ENCODE assay signal across 8 cellular contexts in genomic region chr1:225999912-226000337, GRCh38. TPM values are rescaled to one million over a fixed set of nuclear protein-coding genes. Genes with fewer than 3 reads are reported as not detected.
DNase-seq lines count a peak whose midpoint lies in the region; ATAC-seq, FAIRE-seq and TF ChIP-seq lines count a peak whose summit lies in the region.

No MANE protein-coding gene starts in this region.

- no peak for ATAC-seq in A549
- ATAC-seq in GM18498 (IDR thresholded peaks at IDR 0.05; ENCODE audit: unreplicated experiment), result peak; percentile 30
- ATAC-seq in HG02870 (IDR thresholded peaks at IDR 0.05; ENCODE audit: unreplicated experiment), result peak; percentile 26

- no peak for FAIRE-seq in A549 (lab: Jason Lieb, UNC)

- no peak overlapping the region for H2AFZ ChIP-seq in OCI-LY1 (ENCODE audit: low read length)

- 81% methylated on average over 10 of the region's 10 CpGs for WGBS in A549 (ENCODE audit: missing lambda C conversion rate)

- peaks cover 15% of the 10 kb centered on the region for H3K36me3 ChIP-seq in OCI-LY1 (ENCODE audit: insufficient read depth, low read length)
- peaks cover 1% of the 10 kb centered on the region for H3K36me3 ChIP-seq in muscle layer of colon (ENCODE audit: insufficient read depth, low read length)

- no peak for TF ChIP-seq POLR2A in A549 (IDR thresholded peaks at IDR 0.05; ENCODE audit: low read length)

- 0 out of 2 replicates have a peak, but pooled peaks cover 5% of the 10 kb centered on the region for H3F3A ChIP-seq in OCI-LY1 (ENCODE audit: insufficient read depth, low read length)

- H3K4me1 ChIP-seq in A549, result peaks cover 35% of the 10 kb centered on the region; the same call in 2 of the 3 replicates
- H3K4me1 ChIP-seq in OCI-LY1 (ENCODE audit: insufficient read depth, low read length, severe bottlenecking), result peaks cover 66% of the 10 kb centered on the region
- peaks cover 22% of the 10 kb centered on the region for H3K4me1 ChIP-seq in muscle layer of colon (ENCODE audit: insufficient read depth, low read length)

- TF ChIP-seq EP300 in A549 (IDR thresholded peaks at IDR 0.05), result no peak

- peak overlapping the region; percentile 77 for H3K9ac ChIP-seq in OCI-LY1 (ENCODE audit: low read length)
- peak overlapping the region; percentile 84 for H3K9ac ChIP-seq in muscle layer of colon (ENCODE audit: low read length)

- TF ChIP-seq CTCF in A549 (IDR thresholded peaks at IDR 0.05) (no peak), OCI-LY1 (IDR thresholded peaks at IDR 0.05; ENCODE audit: low read length) (no peak)

- DNase-seq in A549 (ENCODE audit: low read depth in 1 of 2, low spot score in 1 of 2), result no peak
- DNase-seq in ecto neural progenitor cell (ENCODE audit: low spot score), result no peak
- DNase-seq in NCI-H1417 treated with DMSO at 0.1 percent for 48 hours (lab: John Stamatoyannopoulos, UW), result no peak

- H3K9me3 ChIP-seq in A549 (no peaks in the 10 kb centered on the region), OCI-LY1 (ENCODE audit: low read length) (no peaks in the 10 kb centered on the region), muscle layer of colon (ENCODE audit: low read length) (no peaks in the 10 kb centered on the region)

- H3K27ac ChIP-seq in A549 (peak overlapping the region; percentile 77 to 94), OCI-LY1 (ENCODE audit: low read depth, low read length, poor library complexity, severe bottlenecking) (peak overlapping the region; percentile 98), cingulate gyrus (ENCODE audit: low read depth, low read length) (peak overlapping the region; percentile 97), muscle layer of colon (ENCODE audit: low read depth, low read length) (peak overlapping the region; percentile 90)

- H3K9me2 ChIP-seq in OCI-LY1 (ENCODE audit: low read depth, low read length), result no peaks in the 10 kb centered on the region

- peak overlapping the region; percentile 78 for H3K4me2 ChIP-seq in A549
- peak overlapping the region; percentile 81 for H3K4me2 ChIP-seq in OCI-LY1 (ENCODE audit: low read length)

- H3K4me3 ChIP-seq in A549 (peak overlapping the region; percentile 30), OCI-LY1 (ENCODE audit: low read depth, low read length, poor library complexity, severe bottlenecking) (peak overlapping the region; percentile 96), muscle layer of colon (ENCODE audit: low read depth in 1 of 2, low read length in 2 of 2) (peak overlapping the region; percentile 70 to 82)

- CTCF ChIA-PET in A549 (lab: Yijun Ruan, JAX), result interaction anchor here (0.7 to 1.3 kb wide), 2 partner anchors 12 to 20 kb away, joined by 4 read pairs; no protein-coding TSS in a partner anchor

- POLR2A ChIA-PET in A549 (lab: Yijun Ruan, JAX), result interaction anchor here (0.7 to 2.1 kb wide), 23 partner anchors 9 to 347 kb away, joined by 3 to 132 read pairs (median 5); partner anchors contain the start of genes ENAH, H3-3A, PYCR2 and SRP9

- H3K27me3 ChIP-seq in OCI-LY1 (ENCODE audit: insufficient read depth, low read length), result no peaks in the 10 kb centered on the region
- no peaks in the 10 kb centered on the region for H3K27me3 ChIP-seq in muscle layer of colon (ENCODE audit: control insufficient read depth in 1 of 2, insufficient read depth in 2 of 2, low read length in 2 of 2)

- no peak for TF ChIP-seq RAD21 in A549 (conservative IDR thresholded peaks at IDR 0.05 in 1 of 2, IDR thresholded peaks at IDR 0.05 in 1 of 2)

- H4K20me1 ChIP-seq in OCI-LY1 (ENCODE audit: insufficient read depth, low read length), result 0 out of 2 replicates have a peak, but pooled peaks cover 3% of the 10 kb centered on the region

- H3K79me2 ChIP-seq in OCI-LY1 (ENCODE audit: insufficient read depth, low read length), result peaks cover 41% of the 10 kb centered on the region

TF ChIP-seq in A549, 52 proteins besides CTCF, POLR2A, EP300 and RAD21:
- TF ChIP-seq KDM5A (IDR thresholded peaks at IDR 0.05) (no peak), PHF8 (IDR thresholded peaks at IDR 0.05; ENCODE audit: borderline replicate concordance, low read depth) (peak; percentile 25; the same call in 1 of the 2 replicates)
- TF ChIP-seq, protein P1, sequence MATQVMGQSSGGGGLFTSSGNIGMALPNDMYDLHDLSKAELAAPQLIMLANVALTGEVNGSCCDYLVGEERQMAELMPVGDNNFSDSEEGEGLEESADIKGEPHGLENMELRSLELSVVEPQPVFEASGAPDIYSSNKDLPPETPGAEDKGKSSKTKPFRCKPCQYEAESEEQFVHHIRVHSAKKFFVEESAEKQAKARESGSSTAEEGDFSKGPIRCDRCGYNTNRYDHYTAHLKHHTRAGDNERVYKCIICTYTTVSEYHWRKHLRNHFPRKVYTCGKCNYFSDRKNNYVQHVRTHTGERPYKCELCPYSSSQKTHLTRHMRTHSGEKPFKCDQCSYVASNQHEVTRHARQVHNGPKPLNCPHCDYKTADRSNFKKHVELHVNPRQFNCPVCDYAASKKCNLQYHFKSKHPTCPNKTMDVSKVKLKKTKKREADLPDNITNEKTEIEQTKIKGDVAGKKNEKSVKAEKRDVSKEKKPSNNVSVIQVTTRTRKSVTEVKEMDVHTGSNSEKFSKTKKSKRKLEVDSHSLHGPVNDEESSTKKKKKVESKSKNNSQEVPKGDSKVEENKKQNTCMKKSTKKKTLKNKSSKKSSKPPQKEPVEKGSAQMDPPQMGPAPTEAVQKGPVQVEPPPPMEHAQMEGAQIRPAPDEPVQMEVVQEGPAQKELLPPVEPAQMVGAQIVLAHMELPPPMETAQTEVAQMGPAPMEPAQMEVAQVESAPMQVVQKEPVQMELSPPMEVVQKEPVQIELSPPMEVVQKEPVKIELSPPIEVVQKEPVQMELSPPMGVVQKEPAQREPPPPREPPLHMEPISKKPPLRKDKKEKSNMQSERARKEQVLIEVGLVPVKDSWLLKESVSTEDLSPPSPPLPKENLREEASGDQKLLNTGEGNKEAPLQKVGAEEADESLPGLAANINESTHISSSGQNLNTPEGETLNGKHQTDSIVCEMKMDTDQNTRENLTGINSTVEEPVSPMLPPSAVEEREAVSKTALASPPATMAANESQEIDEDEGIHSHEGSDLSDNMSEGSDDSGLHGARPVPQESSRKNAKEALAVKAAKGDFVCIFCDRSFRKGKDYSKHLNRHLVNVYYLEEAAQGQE (IDR thresholded peaks at IDR 0.05), result no peak
TF ChIP-seq in A549: peak in this region for 1.

RNA-seq across cellular contexts. Expression of gene SDE2, which starts 0.8 kb away (rescaled TPM):
- polyA plus RNA-seq in A549 (2011; rRNA removed) (15.6 and 24.8 TPM in 2 replicates), A549 (2017; fragmentation: RNase III; extraction: RNeasy Plus Mini Kit Qiagen cat#74134 plus additional on column Dnase treatment) (8.4 to 9.2 TPM (median 8.8 TPM) in 3 replicates)
- polyA plus RNA-seq in A549 (2012; cell fraction: cytosol; rRNA removed), result 5.0 and 5.4 TPM in 2 replicates
- polyA plus RNA-seq in A549 (2012; cell fraction: nucleus; rRNA removed), result 3.6 and 8.2 TPM in 2 replicates
- 11.2 and 13.6 TPM in 2 replicates for polyA minus RNA-seq in A549 (2011; rRNA and poly(A)+ RNA removed)

RNA-seq across cellular contexts. Expression of gene LEFTY2, which starts 58.9 kb away (rescaled TPM):
- polyA plus RNA-seq in A549 (2011; rRNA removed), result 0.08 TPM in 1 of 2 replicates, not detected in the other
- polyA plus RNA-seq in A549 (2012; cell fraction: cytosol; rRNA removed), result 0.04 and 0.07 TPM in 2 replicates
- 0.05 TPM in 1 of 2 replicates, not detected in the other for polyA plus RNA-seq in A549 (2012; cell fraction: nucleus; rRNA removed)
- polyA plus RNA-seq in A549 (2017; fragmentation: RNase III; extraction: RNeasy Plus Mini Kit Qiagen cat#74134 plus additional on column Dnase treatment), result not detected in 3 replicates
- not detected in 2 replicates for polyA minus RNA-seq in A549 (2011; rRNA and poly(A)+ RNA removed)

Comparison
In these comparisons a context has a peak if more than half of its experiments do, and no peak if none do; other contexts are left out.
1. ATAC-seq: peak in GM18498 (single experiment) and HG02870 (single experiment); none in A549 (0 of 2).
2. H3K4me3 ChIP-seq: peak in every context shown above with its lines; median percentile 96 in OCI-LY1; 76 in muscle layer of colon; 30 in A549.
3. Peak in every context shown above with its lines, with median percentiles within 50 percentile points of each other: H3K27ac ChIP-seq.